ENCODE assay signal across 8 cellular contexts in genomic region chr12:14773685-14774073, GRCh38. TPM values are rescaled to one million over a fixed set of nuclear protein-coding genes. Genes with fewer than 3 reads are reported as not detected.
DNase-seq lines count a peak whose midpoint lies in the region; ATAC-seq, FAIRE-seq and TF ChIP-seq lines count a peak whose summit lies in the region.

No MANE protein-coding gene starts in this region.

- H3K36me3 Mint-ChIP-seq in Calu3 (ENCODE audit: insufficient read depth, unreplicated experiment), result peaks cover 73% of the 10 kb centered on the region
- H3K36me3 Mint-ChIP-seq in chondrocyte (ENCODE audit: low read depth), result no peaks in the 10 kb centered on the region
- H3K36me3 Mint-ChIP-seq in naive B cell, result no peaks in the 10 kb centered on the region

- no peaks in the 10 kb centered on the region for H3K36me3 ChIP-seq in HUES48 (ENCODE audit: control insufficient read depth, insufficient read depth, low read length)

- TF ChIP-seq POLR2A in H54 (IDR thresholded peaks at IDR 0.05; ENCODE audit: low read depth, low read length), result no peak

- peaks cover 24% of the 10 kb centered on the region for H3K4me1 ChIP-seq in HUES48 (ENCODE audit: control insufficient read depth, insufficient read depth, low read length)

- CTCF ChIA-PET in Calu3 (lab: Charles Lee), result interaction anchor here (1.0 kb wide), 1 partner anchor 21 kb away, joined by 3 read pairs; no protein-coding TSS in a partner anchor

- peak overlapping the region; percentile 89 for H3K27ac Mint-ChIP-seq in Calu3 (ENCODE audit: unreplicated experiment)
- H3K27ac Mint-ChIP-seq in chondrocyte (ENCODE audit: unreplicated experiment), result peak overlapping the region; percentile 98
- peak overlapping the region; percentile 90 to 98 (median 96) for H3K27ac Mint-ChIP-seq in naive B cell

- no peaks in the 10 kb centered on the region for H3K9me3 ChIP-seq in HUES48 (ENCODE audit: control insufficient read depth, insufficient read depth, low read length)

- DNase-seq in Calu3 (no peak), chondrocyte (ENCODE audit: low spot score) (no peak), naive B cell (no peak), H54 (ENCODE audit: insufficient read length, low spot score) (no peak), germinal center (ENCODE audit: low spot score) (no peak)
- no peak for DNase-seq in stimulated activated CD4-positive, alpha-beta T cell treated with anti-CD3 and anti-CD28 coated beads, Interleukin-15, amount 100 ng/mL, for 24 hours

- H3K4me3 Mint-ChIP-seq in Calu3 (ENCODE audit: low read depth, unreplicated experiment) (peak overlapping the region; percentile 98), chondrocyte (ENCODE audit: unreplicated experiment) (peak overlapping the region; percentile 98), naive B cell (peak overlapping the region; percentile 94 to 100 (median 99))

- H3K4me3 ChIP-seq in HUES48 (ENCODE audit: low read depth, low read length), result peak overlapping the region; percentile 88

- BruUV-seq in Calu3 (replicated peaks; lab: Mats Ljungman, UMichigan), result no TSS peak

- H3K9ac ChIP-seq in HUES48 (ENCODE audit: low read depth, low read length), result peak overlapping the region; percentile 52

- ATAC-seq in GM21367 (IDR thresholded peaks at IDR 0.05; ENCODE audit: unreplicated experiment) (peak; percentile 10), naive B cell (ENCODE audit: low read depth in 2 of 2) (peak; percentile 1 to 2)

- H3K27ac ChIP-seq in HUES48 (ENCODE audit: low read depth, low read length), result peak overlapping the region; percentile 62

- H3K27me3 Mint-ChIP-seq in Calu3 (ENCODE audit: unreplicated experiment) (no peaks in the 10 kb centered on the region), chondrocyte (ENCODE audit: low read depth) (no peaks in the 10 kb centered on the region), naive B cell (no peaks in the 10 kb centered on the region)

- FAIRE-seq in H54 (lab: Jason Lieb, UNC), result no peak

- intact Hi-C loops in Calu3 (cut with micrococcal nuclease; ENCODE audit: unreplicated experiment), result no loop called here

- 0 out of 2 replicates have a peak, but pooled peaks cover 4% of the 10 kb centered on the region for H3K27me3 ChIP-seq in HUES48 (ENCODE audit: control insufficient read depth, insufficient read depth, low read length)

- H3K9me3 Mint-ChIP-seq in Calu3 (ENCODE audit: low read depth, unreplicated experiment) (no peaks in the 10 kb centered on the region), chondrocyte (ENCODE audit: low read depth) (no peaks in the 10 kb centered on the region), naive B cell (peaks cover 0 to 3% (median 0%) of the 10 kb centered on the region in 7 donors)

- H3K4me1 Mint-ChIP-seq in Calu3 (ENCODE audit: low read depth, unreplicated experiment) (peaks cover 43% of the 10 kb centered on the region), chondrocyte (ENCODE audit: low read depth) (peaks cover 57% of the 10 kb centered on the region), naive B cell (peaks cover 39 to 56% (median 55%) of the 10 kb centered on the region in 3 donors)

- TF ChIP-seq CTCF in Calu3 (IDR thresholded peaks at IDR 0.05; ENCODE audit: unreplicated experiment) (no peak), chondrocyte (IDR thresholded peaks at IDR 0.05) (no peak)

RNA-seq across cellular contexts. Expression of gene WBP11, which starts 29.6 kb away (rescaled TPM):
- 75.9 and 97.4 TPM in 2 replicates for total RNA-seq in Calu3 (2022)
- 46.2 to 55.5 TPM (median 51.1 TPM) in 3 replicates for total RNA-seq in chondrocyte
- 10 to 100 TPM; 37.0 to 69.1 (median 59.0) TPM for polyA plus RNA-seq in naive B cell (ENCODE audit: low read depth in 6 of 6)

RNA-seq across cellular contexts. Expression of gene C12orf60, which starts 29.8 kb away (rescaled TPM):
- total RNA-seq in Calu3 (2022), result 0.95 and 1.2 TPM in 2 replicates
- 0.82 to 1.0 TPM (median 0.92 TPM) in 3 replicates for total RNA-seq in chondrocyte
- 1 to 10 TPM in 5 of 6 donors, not detected in 1; 1.1 to 1.9 (median 1.6) TPM for polyA plus RNA-seq in naive B cell (ENCODE audit: low read depth in 6 of 6)

RNA-seq across cellular contexts. Expression of gene SMCO3, which starts 40.3 kb away (rescaled TPM):
- total RNA-seq in Calu3 (2022) (not detected in 2 replicates), chondrocyte (0.15 to 0.17 TPM in 2 of 3 replicates, not detected in the other)
- polyA plus RNA-seq in naive B cell (ENCODE audit: low read depth in 6 of 6), result under 1 TPM in 3 of 6 donors, not detected in 3; 0.23 to 0.65 (median 0.35) TPM
